11 cellular contexts compared by ENCODE assay signal in genomic region chr9:115341401-115341800, GRCh38.
"Had no signal": no experiment of that assay in that cellular context is flagged by ENCODE, and none has a peak within 500 bp of the region (broad histone marks: within the 10 kb centered on the region; RNA-seq: fewer than 3 reads in every experiment).

No MANE protein-coding gene starts in this region.

- H3K27ac ChIP-seq: breast epithelium, stomach had no signal

- H3K4me3 ChIP-seq: breast epithelium, esophagus muscularis mucosa, stomach, tibial nerve had no signal

- H3K4me1 ChIP-seq: breast epithelium, stomach had no signal

- H3K36me3 ChIP-seq: breast epithelium, esophagus muscularis mucosa, stomach, tibial nerve had no signal

- DNase-seq: activated CD4-positive, alpha-beta T cell treated with anti-CD3 and anti-CD28 coated beads, Interleukin-2, amount 50 U/mL, for 4 hours; activated CD8-positive, alpha-beta memory T cell treated with anti-CD3 and anti-CD28 coated beads, Interleukin-2, amount 10 ng/mL, durations not matched to agents 7 days and 5 days; activated effector memory CD4-positive, alpha-beta T cell treated with Interleukin-2 at 50 U/mL for 16 hours; activated T-cell treated with anti-CD3 and anti-CD28 coated beads, Interleukin-2, amount 50 U/mL, for 24 hours; immature natural killer cell; nephron progenitor cell; SIG-M5; stomach had no signal

- H3K27me3 ChIP-seq: breast epithelium, esophagus muscularis mucosa, stomach, tibial nerve had no signal

- ATAC-seq: activated CD8-positive, alpha-beta memory T cell treated with anti-CD3 and anti-CD28 coated beads, Interleukin-2, amount 10 ng/mL, durations not matched to agents 7 days and 5 days had no signal
